ENCODE assay signal across 2 cellular contexts in the genomic region with DNA sequence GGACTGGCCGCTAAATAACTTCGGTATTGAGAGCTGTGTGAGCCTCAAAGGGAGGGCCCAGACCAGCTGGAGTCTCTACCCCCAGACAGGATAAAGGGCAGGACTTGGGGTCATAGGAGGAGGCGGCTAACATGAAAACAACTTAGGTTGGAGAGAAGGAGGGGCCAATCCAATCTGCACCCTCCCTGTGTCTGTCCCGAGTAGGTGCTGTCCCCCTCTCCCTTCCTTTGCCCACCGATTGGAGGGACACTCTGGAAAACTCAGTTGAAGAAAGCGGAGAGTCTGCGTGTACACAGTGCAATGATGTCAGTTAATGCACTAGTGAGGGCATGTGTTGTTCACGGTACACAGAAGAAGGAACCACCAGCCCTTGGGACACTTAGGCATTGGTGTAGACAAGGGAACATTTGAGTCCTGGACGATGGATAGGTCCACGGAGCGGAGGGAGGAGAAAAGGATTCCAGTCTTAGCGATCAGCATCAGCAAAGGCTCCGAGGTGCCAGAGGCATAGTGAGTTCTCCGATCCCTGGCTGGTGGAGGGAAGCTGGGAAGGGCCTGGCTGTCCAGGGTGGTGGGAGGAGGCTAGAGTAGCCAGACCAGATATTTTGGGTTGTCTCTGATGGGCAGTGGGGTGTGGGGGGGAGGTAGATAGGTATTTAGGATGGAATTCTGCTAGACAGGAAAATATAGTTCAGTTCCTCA.
TF ChIP-seq lines count a peak whose summit lies in the region.

No MANE protein-coding gene starts in this region.

TF ChIP-seq in IMR-90, 13 proteins besides CTCF, POLR2A, EP300 and RAD21:
- TF ChIP-seq FOS (IDR thresholded peaks at IDR 0.05; ENCODE audit: low read depth, low read length): no peak
- no peak for TF ChIP-seq CHD1 (IDR thresholded peaks at IDR 0.05; ENCODE audit: low read depth, low read length)
- no peak for TF ChIP-seq MAZ (IDR thresholded peaks at IDR 0.05; ENCODE audit: borderline replicate concordance, low read depth, low read length)
- TF ChIP-seq CEBPB (IDR thresholded peaks at IDR 0.05; ENCODE audit: low read depth, low read length): no peak
- no peak for TF ChIP-seq USF2 (IDR thresholded peaks at IDR 0.05; ENCODE audit: low read depth, low read length)
- TF ChIP-seq RFX5 (IDR thresholded peaks at IDR 0.05; ENCODE audit: low read depth, low read length): no peak
- no peak for TF ChIP-seq MAFK (IDR thresholded peaks at IDR 0.05; ENCODE audit: low read depth, low read length)
- TF ChIP-seq, protein P1, sequence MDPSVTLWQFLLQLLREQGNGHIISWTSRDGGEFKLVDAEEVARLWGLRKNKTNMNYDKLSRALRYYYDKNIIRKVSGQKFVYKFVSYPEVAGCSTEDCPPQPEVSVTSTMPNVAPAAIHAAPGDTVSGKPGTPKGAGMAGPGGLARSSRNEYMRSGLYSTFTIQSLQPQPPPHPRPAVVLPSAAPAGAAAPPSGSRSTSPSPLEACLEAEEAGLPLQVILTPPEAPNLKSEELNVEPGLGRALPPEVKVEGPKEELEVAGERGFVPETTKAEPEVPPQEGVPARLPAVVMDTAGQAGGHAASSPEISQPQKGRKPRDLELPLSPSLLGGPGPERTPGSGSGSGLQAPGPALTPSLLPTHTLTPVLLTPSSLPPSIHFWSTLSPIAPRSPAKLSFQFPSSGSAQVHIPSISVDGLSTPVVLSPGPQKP (IDR thresholded peaks at IDR 0.05; ENCODE audit: borderline replicate concordance, low read depth, low read length): no peak
- TF ChIP-seq MXI1 (IDR thresholded peaks at IDR 0.05; ENCODE audit: borderline replicate concordance, low read depth, low read length): no peak
- TF ChIP-seq BHLHE40 (IDR thresholded peaks at IDR 0.05; ENCODE audit: low read depth, low read length): no peak
TF ChIP-seq in IMR-90: peak in this region for 0.

TF ChIP-seq in neural cell, 6 proteins besides CTCF, POLR2A, EP300 and RAD21:
- TF ChIP-seq TAF1 (IDR thresholded peaks at IDR 0.05; ENCODE audit: low read depth): no peak
